ENCODE assay signal across 9 cellular contexts in the genomic region with DNA sequence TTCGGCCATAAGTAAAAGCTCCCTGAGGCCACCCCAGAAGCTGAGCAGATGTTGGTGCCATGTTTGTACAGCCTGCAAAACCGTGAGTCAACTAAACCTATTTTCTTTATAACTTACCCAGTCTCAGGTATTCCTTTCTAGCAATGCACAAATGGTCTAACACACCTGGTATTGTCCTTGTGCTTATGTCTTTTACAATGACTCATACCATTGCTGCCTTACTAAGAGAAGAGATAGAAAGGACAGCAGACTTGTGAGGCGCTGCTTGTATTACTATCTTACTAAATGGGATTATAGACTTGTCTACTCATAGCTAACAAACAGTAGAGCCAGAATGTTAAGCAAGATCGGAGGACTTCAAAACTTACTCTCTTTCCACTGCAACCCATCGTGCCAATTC. TPM values are rescaled to one million over a fixed set of nuclear protein-coding genes. Genes with fewer than 3 reads are reported as not detected.
"Had no signal": no experiment of that assay in that cellular context is flagged by ENCODE, and none has a peak within 500 bp of the region (broad histone marks: within the 10 kb centered on the region; RNA-seq: fewer than 3 reads in every experiment).

No MANE protein-coding gene starts in this region.

- DNase-seq: H9, HCEC 1CT, IMR-90 had no signal

- ATAC-seq: GM23338, K562 had no signal

- FAIRE-seq: H1, H54, HTR-8/SVneo, K562 had no signal

- H3K4me3 ChIP-seq: GM23338, K562 had no signal

- H2AFZ ChIP-seq: GM23338 had no signal

- H3K4me2 ChIP-seq: GM23338 had no signal

RNA-seq across cellular contexts. Expression of gene CYYR1, which starts 18.5 kb away (rescaled TPM):
- total RNA-seq: HT-29, IMR-90, K562 had no signal
- polyA plus RNA-seq: IMR-90, K562 had no signal
